In the genomic region with DNA sequence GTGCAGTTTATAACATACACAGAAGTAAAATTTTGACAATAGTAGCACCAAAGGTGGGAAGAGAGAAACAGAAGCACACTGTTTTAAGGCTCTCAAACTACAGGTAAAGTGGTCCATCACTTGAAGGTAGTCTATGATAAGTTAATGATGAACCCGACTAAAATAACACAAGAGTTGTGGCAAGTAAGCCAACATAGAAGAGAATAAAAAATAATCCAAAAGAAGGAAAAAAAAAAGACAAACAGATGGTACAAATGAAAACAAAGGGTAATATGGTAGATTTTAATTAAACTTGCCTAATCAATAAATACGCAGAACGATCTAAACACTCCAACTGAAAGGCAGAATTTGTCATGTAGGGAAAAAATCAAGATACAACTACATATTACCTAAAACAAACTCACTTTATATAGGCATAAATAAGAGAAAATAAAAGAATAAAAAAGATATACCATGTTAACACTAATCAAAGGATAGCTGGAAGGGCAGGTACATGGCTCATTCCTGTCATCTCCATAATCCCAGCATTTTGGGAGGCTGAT, we compare ENCODE assay signal across 23 cellular contexts. TPM values are rescaled to one million over a fixed set of nuclear protein-coding genes. Genes with fewer than 3 reads are reported as not detected.
DNase-seq lines count a peak whose midpoint lies in the region; ATAC-seq, FAIRE-seq and TF ChIP-seq lines count a peak whose summit lies in the region.
"Had no signal": no experiment of that assay in that cellular context is flagged by ENCODE, and none has a peak within 500 bp of the region (broad histone marks: within the 10 kb centered on the region; RNA-seq: fewer than 3 reads in every experiment).

No MANE protein-coding gene starts in this region.

- DNase-seq in CD8-positive, alpha-beta T cell = no peak
- DNase-seq in K562 (ENCODE audit: extremely low read depth in 1 of 4, low spot score in 3 of 4) = peak in 1 of 4 experiments; percentile 21
- no peak for DNase-seq in effector memory CD8-positive, alpha-beta T cell
- no peak for DNase-seq in natural killer cell
- no peak for DNase-seq in NCI-H524 treated with DMSO at 0.1 percent for 48 hours (lab: John Stamatoyannopoulos, UW)
- no peak for DNase-seq in stimulated activated CD4-positive, alpha-beta T cell treated with anti-CD3 and anti-CD28 coated beads, Interleukin-2, amount 100 ng/mL, for 48 hours
- DNase-seq: C1 segment of cervical spinal cord; CD8-positive, alpha-beta memory T cell; DMS 273 treated with DMSO at 0.1 percent for 48 hours; DMS79; EL; GDM1; H9; HFFc6 had no signal

- intact Hi-C loops in CD8-positive, alpha-beta T cell (cut with DNase I, micrococcal nuclease) = no loop called here
- intact Hi-C loops in K562 (cut with micrococcal nuclease) (no loop called here), natural killer cell (cut with micrococcal nuclease) (no loop called here)

- no peak overlapping the region for H3K4me3 ChIP-seq in CD8-positive, alpha-beta T cell (ENCODE audit: low read depth, low read length)
- no peak overlapping the region for H3K4me3 ChIP-seq in K562
- H3K4me3 ChIP-seq: GM12878, GM23338 had no signal

- in situ Hi-C loops in K562 (cut with MboI) = no loop called here

- no peak for ATAC-seq in CD8-positive, alpha-beta T cell
- ATAC-seq in K562 = no peak
- no peak for ATAC-seq in effector memory CD8-positive, alpha-beta T cell (replicated peaks)
- ATAC-seq in natural killer cell = no peak
- ATAC-seq: GM12878, GM23338, HCT116 had no signal

- H3K9me1 ChIP-seq in K562 (ENCODE audit: control insufficient read depth, insufficient read depth, low read length) = peaks cover 7% of the 10 kb centered on the region

- CTCF ChIA-PET in CD8-positive, alpha-beta T cell (lab: Charles Lee) = interaction anchor here (0.6 kb wide), 1 partner anchor 32 kb away, joined by 3 read pairs; a partner anchor contains a TSS
- CTCF ChIA-PET in K562 (lab: Yijun Ruan, JAX; ENCODE audit: low intra/inter-chr PET ratio) = no interaction called here

- peaks cover 42% of the 10 kb centered on the region for H3K36me3 Mint-ChIP-seq in CD8-positive, alpha-beta T cell
- H3K36me3 Mint-ChIP-seq in effector memory CD8-positive, alpha-beta T cell (ENCODE audit: insufficient read depth) = peaks cover 29% of the 10 kb centered on the region
- H3K36me3 Mint-ChIP-seq in natural killer cell = no peaks in the 10 kb centered on the region

- peaks cover 7% of the 10 kb centered on the region for H4K20me1 ChIP-seq in K562 (replicated peaks; ENCODE audit: control insufficient read depth, insufficient read depth, low read length)

- H3K27ac ChIP-seq in CD8-positive, alpha-beta T cell (ENCODE audit: low read depth, low read length) = no peak overlapping the region
- H3K27ac ChIP-seq in K562 (ENCODE audit: extremely low read depth, low read depth, low read length) = no peak overlapping the region

- WGBS in K562 (ENCODE audit: insufficient coverage, low coverage, missing lambda C conversion rate) = 35% methylated on average over 3 of the region's 3 CpGs

- H3K27me3 Mint-ChIP-seq in CD8-positive, alpha-beta T cell (ENCODE audit: low read depth) = no peaks in the 10 kb centered on the region
- no peaks in the 10 kb centered on the region for H3K27me3 Mint-ChIP-seq in effector memory CD8-positive, alpha-beta T cell
- H3K27me3 Mint-ChIP-seq in natural killer cell (ENCODE audit: low read depth in 2 of 2) = no peaks in the 10 kb centered on the region
- H3K27me3 Mint-ChIP-seq: CD8-positive, alpha-beta memory T cell had no signal

- no peaks in the 10 kb centered on the region for H3K9me3 ChIP-seq in CD8-positive, alpha-beta T cell (ENCODE audit: low read length)
- H3K9me3 ChIP-seq in K562 (replicated peaks; ENCODE audit: control insufficient read depth, insufficient read depth, low read depth, low read length) = no peaks in the 10 kb centered on the region

- H3K4me2 ChIP-seq in K562 (ENCODE audit: insufficient read depth, low read length) = no peak overlapping the region
- H3K4me2 ChIP-seq: GM23338 had no signal

- no peaks in the 10 kb centered on the region for H3K9me3 Mint-ChIP-seq in CD8-positive, alpha-beta T cell
- H3K9me3 Mint-ChIP-seq in effector memory CD8-positive, alpha-beta T cell = no peaks in the 10 kb centered on the region
- no peaks in the 10 kb centered on the region for H3K9me3 Mint-ChIP-seq in natural killer cell
- H3K9me3 Mint-ChIP-seq: CD8-positive, alpha-beta memory T cell; GM23338; H9; HFFc6 had no signal

- no TSS peak for BruUV-seq in K562 (replicated peaks; lab: Mats Ljungman, UMichigan)

- POLR2A ChIA-PET in CD8-positive, alpha-beta T cell (lab: Charles Lee) = interaction anchor here (0.5 kb wide), 1 partner anchor 121 kb away, joined by 8 read pairs; no protein-coding TSS in a partner anchor
- POLR2A ChIA-PET in K562 (lab: Yijun Ruan, JAX) = interaction anchor here (0.6 to 4.3 kb wide), 8 partner anchors 9 to 842 kb away, joined by 3 to 22 read pairs (median 7); a partner anchor contains a TSS

- TF ChIP-seq RAD21 in K562 (CRISPR knock-in tag; conservative IDR thresholded peaks at IDR 0.05 in 1 of 2, IDR thresholded peaks at IDR 0.05 in 1 of 2) = no peak

- no peak for TF ChIP-seq CTCF in CD8-positive, alpha-beta T cell (IDR thresholded peaks at IDR 0.05)
- TF ChIP-seq CTCF in K562 (IDR thresholded peaks at IDR 0.05 in 2 of 3, conservative IDR thresholded peaks at IDR 0.05 in 1 of 3; ENCODE audit: insufficient read depth in 2 of 3, low read depth in 1 of 3, low read length in 3 of 3) = no peak
- TF ChIP-seq CTCF in natural killer cell (IDR thresholded peaks at IDR 0.05) = no peak

- H3K4me1 Mint-ChIP-seq in CD8-positive, alpha-beta T cell (ENCODE audit: low read depth) = peaks cover 41% of the 10 kb centered on the region
- peaks cover 17 to 27% of the 10 kb centered on the region in 2 donors for H3K4me1 Mint-ChIP-seq in effector memory CD8-positive, alpha-beta T cell (ENCODE audit: low read depth in 2 of 2)
- H3K4me1 Mint-ChIP-seq in natural killer cell = peaks cover 25 to 30% of the 10 kb centered on the region in 2 donors

- H3K36me3 ChIP-seq in CD8-positive, alpha-beta T cell (ENCODE audit: insufficient read depth, low read length) = peaks cover 17% of the 10 kb centered on the region
- H3K36me3 ChIP-seq in K562 (ENCODE audit: control insufficient read depth, insufficient read depth, low read length) = peaks cover 30% of the 10 kb centered on the region; the same call in 2 of the 3 replicates

- no peaks in the 10 kb centered on the region for H3K27me3 ChIP-seq in CD8-positive, alpha-beta T cell (ENCODE audit: insufficient read depth, low read length)
- no peaks in the 10 kb centered on the region for H3K27me3 ChIP-seq in K562 (ENCODE audit: control insufficient read depth in 2 of 2, insufficient read depth in 2 of 2, low read length in 2 of 2)

- no peak for FAIRE-seq in K562 (lab: Jason Lieb, UNC)
- FAIRE-seq: D721Med, GM12878, GM19239 had no signal

- H3K9ac ChIP-seq in K562 (ENCODE audit: insufficient read depth in 1 of 2, low read depth in 2 of 2, low read length in 2 of 2) = no peak overlapping the region

- no peak overlapping the region for H2AFZ ChIP-seq in K562 (ENCODE audit: low read depth, low read length)
- H2AFZ ChIP-seq: GM23338 had no signal

- H3K27ac Mint-ChIP-seq in CD8-positive, alpha-beta T cell = peak overlapping the region; percentile 10
- peak overlapping the region; percentile 24 to 78 for H3K27ac Mint-ChIP-seq in effector memory CD8-positive, alpha-beta T cell
- H3K27ac Mint-ChIP-seq in natural killer cell = peak overlapping the region in 1 of 2 donors; percentile 6
- H3K27ac Mint-ChIP-seq: GM23338, H9, HFFc6 had no signal

- no peak for TF ChIP-seq POLR2A in K562 (conservative IDR thresholded peaks at IDR 0.05)

- H3K79me2 ChIP-seq in K562 (ENCODE audit: control insufficient read depth, insufficient read depth, low read length) = peaks cover 9% of the 10 kb centered on the region; the same call in 2 of the 3 replicates

- TF ChIP-seq EP300 in K562 (IDR thresholded peaks at IDR 0.05; ENCODE audit: low read length) = no peak

- no peak overlapping the region for H3K4me3 Mint-ChIP-seq in CD8-positive, alpha-beta T cell
- no peak overlapping the region for H3K4me3 Mint-ChIP-seq in effector memory CD8-positive, alpha-beta T cell
- no peak overlapping the region for H3K4me3 Mint-ChIP-seq in natural killer cell
- H3K4me3 Mint-ChIP-seq: CD8-positive, alpha-beta memory T cell; GM23338; H9; HFFc6 had no signal

- H3K4me1 ChIP-seq in CD8-positive, alpha-beta T cell (ENCODE audit: insufficient read depth, low read length) = peaks cover under 1% of the 10 kb centered on the region
- peaks cover 7 to 15% of the 10 kb centered on the region in 2 experiments for H3K4me1 ChIP-seq in K562 (replicated peaks in 1 of 2; ENCODE audit: control insufficient read depth in 2 of 2, insufficient read depth in 2 of 2, low read length in 2 of 2)

RNA-seq across cellular contexts. Expression of a gene that starts 31.6 kb away (rescaled TPM):
- total RNA-seq in CD8-positive, alpha-beta T cell = 10 to 100 TPM; 29.6 to 32.4 TPM
- total RNA-seq in K562 (2011; cell fraction: chromatin; rRNA removed; ENCODE audit: low replicate concordance) = 104 and 237 TPM in 2 replicates
- total RNA-seq in K562 (2011; cell fraction: nucleolus; rRNA removed) = 233 and 250 TPM in 2 replicates
- total RNA-seq in K562 (2011; cell fraction: nucleoplasm; rRNA removed) = 163 and 192 TPM in 2 replicates
- 62.9 and 79.7 TPM in 2 replicates for total RNA-seq in K562 (2014; rRNA removed)
- 25.0 and 31.7 TPM in 2 replicates for total RNA-seq in K562 (2014; rRNA removed; fragmentation: Illumina TruSeq; extraction: Trizol)
- total RNA-seq in K562 (2015; rRNA removed; fragmentation: Illumina TruSeq; extraction: Trizol) = 52.2 and 56.7 TPM in 2 replicates
- total RNA-seq in K562 (2021) = 101 and 103 TPM in 2 replicates
- 45.6 and 65.3 TPM in 2 replicates for polyA plus RNA-seq in K562 (2011; rRNA removed)
- 87.9 and 92.8 TPM in 2 replicates for polyA plus RNA-seq in K562 (2011; cell fraction: cytosol; rRNA removed)
- 96.5 and 99.6 TPM in 2 replicates for polyA plus RNA-seq in K562 (2011; cell fraction: nucleus; rRNA removed)
- polyA plus RNA-seq in K562 (2012) = 68.2 and 87.4 TPM in 2 replicates
- polyA plus RNA-seq in K562 (2014; fragmentation: Illumina TruSeq; extraction: Trizol) = 56.7 and 59.7 TPM in 2 replicates
- polyA plus RNA-seq in K562 (2014; fragmentation: Nextera tagmentation; extraction: Ambion mirVana) = under 1 TPM; 0.69 to 0.70 TPM
- polyA plus RNA-seq in K562 (2014; rRNA removed) = 54.1 and 56.4 TPM in 2 replicates
- 59.4 and 60.5 TPM in 2 replicates for polyA minus RNA-seq in K562 (2011; rRNA and poly(A)+ RNA removed)
- 76.8 and 101 TPM in 2 replicates for polyA minus RNA-seq in K562 (2011; cell fraction: cytosol; rRNA and poly(A)+ RNA removed)
- 59.6 and 106 TPM in 2 replicates for polyA minus RNA-seq in K562 (2011; cell fraction: nucleus; rRNA and poly(A)+ RNA removed)
- total RNA-seq in natural killer cell = 10 to 100 TPM; 27.5 to 44.1 (median 41.3) TPM

RNA-seq across cellular contexts. Expression of a gene that starts 40.5 kb away (rescaled TPM):
- total RNA-seq in CD8-positive, alpha-beta T cell = under 1 TPM; 0.25 to 0.27 TPM
- 0.21 TPM in 1 of 2 replicates, not detected in the other for total RNA-seq in K562 (2011; cell fraction: chromatin; rRNA removed; ENCODE audit: low replicate concordance)
- total RNA-seq in K562 (2011; cell fraction: nucleolus; rRNA removed) = not detected in 2 replicates
- total RNA-seq in K562 (2011; cell fraction: nucleoplasm; rRNA removed) = 0.22 TPM in 1 of 2 replicates, not detected in the other
- total RNA-seq in K562 (2014; rRNA removed) (not detected in 2 replicates), K562 (2014; rRNA removed; fragmentation: Illumina TruSeq; extraction: Trizol) (not detected in 2 replicates), K562 (2015; rRNA removed; fragmentation: Illumina TruSeq; extraction: Trizol) (not detected in 2 replicates), K562 (2021) (not detected in 2 replicates), natural killer cell (not detected)
- polyA plus RNA-seq in K562 (2011; rRNA removed) (not detected in 2 replicates), K562 (2014; fragmentation: Illumina TruSeq; extraction: Trizol) (not detected in 2 replicates), K562 (2014; fragmentation: Nextera tagmentation; extraction: Ambion mirVana) (not detected), K562 (2014; rRNA removed) (0.04 TPM in 1 of 2 replicates, not detected in the other)
- 0.04 TPM in 1 of 2 replicates, not detected in the other for polyA plus RNA-seq in K562 (2011; cell fraction: cytosol; rRNA removed)
- 0.10 TPM in 1 of 2 replicates, not detected in the other for polyA plus RNA-seq in K562 (2011; cell fraction: nucleus; rRNA removed)
- not detected in 2 replicates for polyA plus RNA-seq in K562 (2012)
- polyA minus RNA-seq in K562 (2011; rRNA and poly(A)+ RNA removed) = not detected in 2 replicates
- polyA minus RNA-seq in K562 (2011; cell fraction: cytosol; rRNA and poly(A)+ RNA removed) = not detected in 2 replicates
- not detected in 2 replicates for polyA minus RNA-seq in K562 (2011; cell fraction: nucleus; rRNA and poly(A)+ RNA removed)
- total RNA-seq: A172; A673; CD8-positive, alpha-beta memory T cell; GM23338; H4; H9; HFFc6 had no signal
- polyA plus RNA-seq: BJ; CD8-positive, alpha-beta memory T cell; GM23338 had no signal

RNA-seq across cellular contexts. Expression of a gene that starts 53.8 kb away (rescaled TPM):
- total RNA-seq in CD8-positive, alpha-beta T cell = 10 to 100 TPM; 62.5 to 65.5 TPM
- total RNA-seq in K562 (2011; cell fraction: chromatin; rRNA removed; ENCODE audit: low replicate concordance) = 22.9 and 43.9 TPM in 2 replicates
- 30.7 and 33.7 TPM in 2 replicates for total RNA-seq in K562 (2011; cell fraction: nucleolus; rRNA removed)
- 20.2 and 27.2 TPM in 2 replicates for total RNA-seq in K562 (2011; cell fraction: nucleoplasm; rRNA removed)
- total RNA-seq in K562 (2014; rRNA removed) = 42.5 and 47.4 TPM in 2 replicates
- total RNA-seq in K562 (2014; rRNA removed; fragmentation: Illumina TruSeq; extraction: Trizol) = 9.4 and 10.7 TPM in 2 replicates
- total RNA-seq in K562 (2015; rRNA removed; fragmentation: Illumina TruSeq; extraction: Trizol) = 28.3 and 30.9 TPM in 2 replicates
- total RNA-seq in K562 (2021) = 51.3 and 52.8 TPM in 2 replicates
- polyA plus RNA-seq in K562 (2011; rRNA removed) = 26.8 and 44.0 TPM in 2 replicates
- 44.3 and 59.3 TPM in 2 replicates for polyA plus RNA-seq in K562 (2011; cell fraction: cytosol; rRNA removed)
- polyA plus RNA-seq in K562 (2011; cell fraction: nucleus; rRNA removed) = 50.0 and 63.7 TPM in 2 replicates
- 34.4 and 35.2 TPM in 2 replicates for polyA plus RNA-seq in K562 (2012)
- 23.6 and 41.0 TPM in 2 replicates for polyA plus RNA-seq in K562 (2014; fragmentation: Illumina TruSeq; extraction: Trizol)
- 1 to 10 TPM in 1 of 2 experiments, under 1 TPM in 1; 0.70 to 1.9 TPM for polyA plus RNA-seq in K562 (2014; fragmentation: Nextera tagmentation; extraction: Ambion mirVana)
- polyA plus RNA-seq in K562 (2014; rRNA removed) = 47.1 and 58.1 TPM in 2 replicates
- 11.3 and 13.6 TPM in 2 replicates for polyA minus RNA-seq in K562 (2011; rRNA and poly(A)+ RNA removed)
- polyA minus RNA-seq in K562 (2011; cell fraction: cytosol; rRNA and poly(A)+ RNA removed) = 16.3 and 30.8 TPM in 2 replicates
- 11.7 and 24.3 TPM in 2 replicates for polyA minus RNA-seq in K562 (2011; cell fraction: nucleus; rRNA and poly(A)+ RNA removed)
- total RNA-seq in natural killer cell = 10 to 100 TPM; 47.6 to 51.6 (median 47.7) TPM

RNA-seq across cellular contexts. Expression of a gene that starts 59.4 kb away (rescaled TPM):
- total RNA-seq in CD8-positive, alpha-beta T cell = not detected
- total RNA-seq in K562 (2011; cell fraction: chromatin; rRNA removed; ENCODE audit: low replicate concordance) = not detected in 2 replicates
- total RNA-seq in K562 (2011; cell fraction: nucleolus; rRNA removed) = not detected in 2 replicates
- total RNA-seq in K562 (2011; cell fraction: nucleoplasm; rRNA removed) = not detected in 2 replicates
- total RNA-seq in K562 (2014; rRNA removed) = not detected in 2 replicates
- not detected in 2 replicates for total RNA-seq in K562 (2014; rRNA removed; fragmentation: Illumina TruSeq; extraction: Trizol)
- total RNA-seq in K562 (2015; rRNA removed; fragmentation: Illumina TruSeq; extraction: Trizol) = not detected in 2 replicates
- not detected in 2 replicates for total RNA-seq in K562 (2021)
- polyA plus RNA-seq in K562 (2011; rRNA removed) = not detected in 2 replicates
- not detected in 2 replicates for polyA plus RNA-seq in K562 (2011; cell fraction: cytosol; rRNA removed)
- polyA plus RNA-seq in K562 (2011; cell fraction: nucleus; rRNA removed) = not detected in 2 replicates
- polyA plus RNA-seq in K562 (2012) = not detected in 2 replicates
- polyA plus RNA-seq in K562 (2014; fragmentation: Illumina TruSeq; extraction: Trizol) = not detected in 2 replicates
- not detected for polyA plus RNA-seq in K562 (2014; fragmentation: Nextera tagmentation; extraction: Ambion mirVana)
- not detected in 2 replicates for polyA plus RNA-seq in K562 (2014; rRNA removed)
- polyA minus RNA-seq in K562 (2011; rRNA and poly(A)+ RNA removed) = not detected in 2 replicates
- not detected in 2 replicates for polyA minus RNA-seq in K562 (2011; cell fraction: cytosol; rRNA and poly(A)+ RNA removed)
- not detected in 2 replicates for polyA minus RNA-seq in K562 (2011; cell fraction: nucleus; rRNA and poly(A)+ RNA removed)
- total RNA-seq in natural killer cell = not detected
- total RNA-seq: A172; A673; CD8-positive, alpha-beta memory T cell; GM12878; GM23338; H4; HFFc6 had no signal
- polyA plus RNA-seq: BJ; CD8-positive, alpha-beta memory T cell; GM12878; GM23338 had no signal
